Comparison of ENCODE assay signal across 13 cellular contexts in genomic region chr3:30694668-30695067, GRCh38.
"Had no signal": no experiment of that assay in that cellular context is flagged by ENCODE, and none has a peak within 500 bp of the region (broad histone marks: within the 10 kb centered on the region; RNA-seq: fewer than 3 reads in every experiment).

No MANE protein-coding gene starts in this region.

- H3K27ac Mint-ChIP-seq: activated naive CD4-positive, alpha-beta T cell treated with anti-CD3 and anti-CD28 coated beads, Interleukin-2, amount 10 ng/mL, durations not matched to agents 7 days and 5 days; activated T-helper 1 cell treated with anti-CD3 and anti-CD28 coated beads, Interleukin-12 subunit alpha, Interleukin-12 subunit beta, Interleukin-2, Interleukin-4 antibody, amounts not matched to agents 30 ng/mL and 10 ng/mL and 1 ng/mL, durations not matched to agents 14 hours and 24 hours and 36 hours had no signal

- H3K4me3 Mint-ChIP-seq: activated naive CD4-positive, alpha-beta T cell treated with anti-CD3 and anti-CD28 coated beads, Interleukin-2, amount 10 ng/mL, durations not matched to agents 7 days and 5 days; activated T-helper 1 cell treated with anti-CD3 and anti-CD28 coated beads, Interleukin-12 subunit alpha, Interleukin-12 subunit beta, Interleukin-2, Interleukin-4 antibody, amounts not matched to agents 30 ng/mL and 10 ng/mL and 1 ng/mL, durations not matched to agents 14 hours and 24 hours and 36 hours had no signal

- ATAC-seq: heart left ventricle, left lobe of liver had no signal

- DNase-seq: activated CD4-positive, alpha-beta T cell treated with anti-CD3 and anti-CD28 coated beads, Interleukin-2, amount 50 U/mL, for 4 hours; activated naive CD4-positive, alpha-beta T cell treated with anti-CD3 and anti-CD28 coated beads, Interleukin-2, amount 10 ng/mL, durations not matched to agents 7 days and 5 days; brain microvascular endothelial cell; effector memory CD4-positive, alpha-beta T cell; heart left ventricle; mesendoderm; retina; stimulated activated CD4-positive, alpha-beta T cell treated with anti-CD3 and anti-CD28 coated beads, Interleukin-4, amount 100 ng/mL, for 4 hours; tibial artery; WERI-Rb-1 had no signal

- H3K27me3 ChIP-seq: brain microvascular endothelial cell, heart left ventricle, tibial artery, vagina had no signal

- H3K27me3 Mint-ChIP-seq: activated naive CD4-positive, alpha-beta T cell treated with anti-CD3 and anti-CD28 coated beads, Interleukin-2, amount 10 ng/mL, durations not matched to agents 7 days and 5 days had no signal

- H3K36me3 ChIP-seq: WERI-Rb-1 had no signal

- H3K27ac ChIP-seq: brain microvascular endothelial cell, heart left ventricle, tibial artery, vagina, WERI-Rb-1 had no signal

- H3K9me3 ChIP-seq: heart left ventricle, tibial artery, vagina had no signal

- H3K9me3 Mint-ChIP-seq: activated naive CD4-positive, alpha-beta T cell treated with anti-CD3 and anti-CD28 coated beads, Interleukin-2, amount 10 ng/mL, durations not matched to agents 7 days and 5 days; activated T-helper 1 cell treated with anti-CD3 and anti-CD28 coated beads, Interleukin-12 subunit alpha, Interleukin-12 subunit beta, Interleukin-2, Interleukin-4 antibody, amounts not matched to agents 30 ng/mL and 10 ng/mL and 1 ng/mL, durations not matched to agents 14 hours and 24 hours and 36 hours had no signal

- H3K4me3 ChIP-seq: heart left ventricle, tibial artery, vagina had no signal
